1 cellular context compared by ENCODE assay signal in genomic region chr17:82287849-82288601, GRCh38.
TF ChIP-seq lines count a peak whose summit lies in the region.

No MANE protein-coding gene starts in this region.

TF ChIP-seq in SK-N-SH, 30 proteins besides CTCF, POLR2A, EP300 and RAD21 (continued from another document):
- no peak for TF ChIP-seq REST (IDR thresholded peaks at IDR 0.05; ENCODE audit: low read depth, low read length)
- TF ChIP-seq FOSL2 (IDR thresholded peaks at IDR 0.05; ENCODE audit: borderline replicate concordance, low read depth): peak; percentile 17; the same call in 1 of the 2 replicates
- TF ChIP-seq USF1 (IDR thresholded peaks at IDR 0.05; ENCODE audit: borderline replicate concordance, low read depth): peak; percentile 58; the same call in 1 of the 2 replicates
TF ChIP-seq in SK-N-SH: peak in this region for 3.
